In genomic region chr3:172656602-172657001, GRCh38 we compare ENCODE assay signal across 27 cellular contexts.
"Had no signal": no experiment of that assay in that cellular context is flagged by ENCODE, and none has a peak within 500 bp of the region (broad histone marks: within the 10 kb centered on the region; RNA-seq: fewer than 3 reads in every experiment).

No MANE protein-coding gene starts in this region.

- H3K36me3 ChIP-seq: neural progenitor cell, ovary, spleen, suprapubic skin, tibial artery, transverse colon, upper lobe of right lung, uterus had no signal

- DNase-seq: natural killer cell; occipital lobe; ovary; posterior cingulate gyrus; psoas muscle; right cardiac atrium; spleen; stimulated activated CD4-positive, alpha-beta T cell treated with anti-CD3 and anti-CD28 coated beads, Interleukin-12 subunit alpha, Interleukin-12 subunit beta, amount 100 ng/mL, for 4 hours; stimulated activated CD4-positive, alpha-beta T cell treated with anti-CD3 and anti-CD28 coated beads, Interleukin-1b, Interleukin-23, amount 100 ng/mL, for 48 hours; stimulated activated CD4-positive, alpha-beta T cell treated with anti-CD3 and anti-CD28 coated beads, Interleukin-4, amount 100 ng/mL, for 1 hour; stimulated activated CD4-positive, alpha-beta T cell treated with anti-CD3 and anti-CD28 coated beads, Interleukin-4, amount 100 ng/mL, for 4 hours; stimulated activated CD8-positive, alpha-beta memory T cell treated with anti-CD3 and anti-CD28 coated beads, Interleukin-4, amount 100 ng/mL, for 48 hours; stimulated activated naive CD4-positive, alpha-beta T cell; stimulated activated naive CD8-positive, alpha-beta T cell treated with anti-CD3 and anti-CD28 coated beads, Interleukin-15, amount 100 ng/mL, for 72 hours; stimulated activated naive CD8-positive, alpha-beta T cell treated with anti-CD3 and anti-CD28 coated beads, Interleukin-15, Interleukin-2, amounts not matched to agents 100 U/mL and 50 U/mL, for 24 hours; substantia nigra; testis; tibial artery; transverse colon; upper lobe of right lung; uterus had no signal

- H3K27ac ChIP-seq: neural progenitor cell, ovary, psoas muscle, skin epidermis, spleen, suprapubic skin, testis, tibial artery, transverse colon, upper lobe of right lung, uterus had no signal

- H3K4me3 ChIP-seq: neural progenitor cell, ovary, psoas muscle, skin epidermis, smooth muscle cell, spleen, suprapubic skin, testis, tibial artery, transverse colon, upper lobe of right lung, uterus had no signal

- ATAC-seq: natural killer cell; psoas muscle; right cardiac atrium; sciatic nerve; stimulated activated memory B cell treated with anti-CD40 and anti-IgM and Interleukin-4, amounts not matched to agents 10 μg/mL and 1 μg/mL and 100 μg/mL, for 72 hours; stimulated activated naive CD8-positive, alpha-beta T cell treated with anti-CD3 and anti-CD28 coated beads, Interleukin-15, amount 100 ng/mL, for 72 hours; stimulated activated naive CD8-positive, alpha-beta T cell treated with anti-CD3 and anti-CD28 coated beads, Interleukin-15, Interleukin-2, amounts not matched to agents 100 U/mL and 50 U/mL, for 24 hours; upper lobe of right lung had no signal

- H3K4me1 ChIP-seq: neural progenitor cell, psoas muscle, suprapubic skin, tibial artery, upper lobe of right lung, uterus had no signal

- H3K9me3 ChIP-seq: ovary, psoas muscle, spleen, suprapubic skin, testis, tibial artery, transverse colon, upper lobe of right lung, uterus had no signal

- H3K27me3 ChIP-seq: neural progenitor cell, ovary, spleen, suprapubic skin, testis, tibial artery, transverse colon, upper lobe of right lung, uterus had no signal
